In genomic region chr3:29440321-29441019, GRCh38 we compare ENCODE assay signal across 11 cellular contexts.
A peak's percentile ranks its signal among the peaks of the same experiment; 100 is the strongest.
DNase-seq lines count a peak whose midpoint lies in the region; ATAC-seq, FAIRE-seq and TF ChIP-seq lines count a peak whose summit lies in the region.
"Had no signal": no experiment of that assay in that cellular context is flagged by ENCODE, and none has a peak within 500 bp of the region (broad histone marks: within the 10 kb centered on the region; RNA-seq: fewer than 3 reads in every experiment).

No MANE protein-coding gene starts in this region.

- in situ Hi-C loops in astrocyte of the cerebellum (cut with HindIII; ENCODE audit: low sequenced_read_pairs), result no loop called here

- TF ChIP-seq CTCF in astrocyte of the cerebellum (IDR thresholded peaks at IDR 0.05; ENCODE audit: low read depth, low read length, missing control alignments) (no peak), type B pancreatic cell (conservative IDR thresholded peaks at IDR 0.05) (no peak), testis (IDR thresholded peaks at IDR 0.05) (no peak), D721Med (IDR thresholded peaks at IDR 0.05; ENCODE audit: insufficient read depth, missing control alignments) (no peak)

- FAIRE-seq in D721Med (lab: Jason Lieb, UNC), result no peak

- no peaks in the 10 kb centered on the region for H3K27me3 ChIP-seq in testis
- H3K27me3 ChIP-seq in effector memory CD4-positive, alpha-beta T cell (replicated peaks; ENCODE audit: control insufficient read depth, insufficient read depth, low read length, poor library complexity, severe bottlenecking), result no peaks in the 10 kb centered on the region
- H3K27me3 ChIP-seq: BLaER1 had no signal

- no peak for DNase-seq in activated T-cell treated with anti-CD3 and anti-CD28 coated beads, Interleukin-2, amount 50 U/mL, for 72 hours
- no peak for DNase-seq in activated T-cell treated with anti-CD3 and anti-CD28 coated beads, Interleukin-2, amount 50 U/mL, for 48 hours
- DNase-seq in astrocyte of the cerebellum (ENCODE audit: low read depth), result no peak
- no peak for DNase-seq in left lobe of liver (ENCODE audit: low spot score)
- no peak for DNase-seq in type B pancreatic cell (ENCODE audit: extremely low spot score, unreplicated experiment)
- DNase-seq in testis, result no peak
- DNase-seq in D721Med (ENCODE audit: insufficient read length, low spot score), result no peak
- DNase-seq in effector memory CD4-positive, alpha-beta T cell, result no peak
- DNase-seq: MM.1S; stimulated activated CD4-positive, alpha-beta T cell treated with anti-CD3 and anti-CD28 coated beads, Interleukin-4, amount 100 ng/mL, for 1 hour had no signal

- H3K4me3 Mint-ChIP-seq in activated T-cell treated with anti-CD3 and anti-CD28 coated beads, Interleukin-2, amount 50 U/mL, for 72 hours, result peak overlapping the region; percentile 13 to 39
- H3K4me3 Mint-ChIP-seq in type B pancreatic cell, result peak overlapping the region; percentile 87

- H3K27ac Mint-ChIP-seq in activated T-cell treated with anti-CD3 and anti-CD28 coated beads, Interleukin-2, amount 50 U/mL, for 72 hours, result no peak overlapping the region
- H3K27ac Mint-ChIP-seq in type B pancreatic cell, result peak overlapping the region; percentile 80

- H3K4me3 ChIP-seq in astrocyte of the cerebellum (ENCODE audit: low read depth, low read length) (peak overlapping the region; percentile 27), testis (no peak overlapping the region)
- H3K4me3 ChIP-seq in effector memory CD4-positive, alpha-beta T cell (ENCODE audit: insufficient read depth, low read depth, low read length, poor library complexity, severe bottlenecking), result no peak overlapping the region
- H3K4me3 ChIP-seq: BLaER1 had no signal

- H3K4me1 Mint-ChIP-seq in activated T-cell treated with anti-CD3 and anti-CD28 coated beads, Interleukin-2, amount 50 U/mL, for 72 hours (ENCODE audit: low read depth), result no peaks in the 10 kb centered on the region
- H3K4me1 Mint-ChIP-seq in type B pancreatic cell (ENCODE audit: unreplicated experiment), result peaks cover 20% of the 10 kb centered on the region

- no peak for ATAC-seq in activated T-cell treated with anti-CD3 and anti-CD28 coated beads, Interleukin-2, amount 50 U/mL, for 72 hours (replicated peaks in 1 of 2)
- peak; percentile 35 for ATAC-seq in left lobe of liver

- H3K9me3 Mint-ChIP-seq in activated T-cell treated with anti-CD3 and anti-CD28 coated beads, Interleukin-2, amount 50 U/mL, for 72 hours, result peaks cover 4 to 6% of the 10 kb centered on the region in 2 donors
- H3K9me3 Mint-ChIP-seq in type B pancreatic cell, result peaks cover 5% of the 10 kb centered on the region

- no peaks in the 10 kb centered on the region for H3K4me1 ChIP-seq in testis
- H3K4me1 ChIP-seq in effector memory CD4-positive, alpha-beta T cell (ENCODE audit: control insufficient read depth, insufficient read depth, low read length, poor library complexity, severe bottlenecking), result no peaks in the 10 kb centered on the region

- peak overlapping the region in 1 of 2 donors; percentile 10 for H3K27ac ChIP-seq in testis
- no peak overlapping the region for H3K27ac ChIP-seq in effector memory CD4-positive, alpha-beta T cell (ENCODE audit: insufficient read depth, low read length, poor library complexity, severe bottlenecking)
- H3K27ac ChIP-seq: BLaER1 had no signal

- 40 to 56% methylated on average over 11 of the region's 11 CpGs for WGBS in testis, 2 donors

- peaks cover 17% of the 10 kb centered on the region for H3K27me3 Mint-ChIP-seq in activated T-cell treated with anti-CD3 and anti-CD28 coated beads, Interleukin-2, amount 50 U/mL, for 72 hours (ENCODE audit: low read depth)
- H3K27me3 Mint-ChIP-seq in type B pancreatic cell, result peaks cover 4% of the 10 kb centered on the region

- no peak for TF ChIP-seq POLR2A in testis (IDR thresholded peaks at IDR 0.05)

- no peaks in the 10 kb centered on the region for H3K36me3 Mint-ChIP-seq in activated T-cell treated with anti-CD3 and anti-CD28 coated beads, Interleukin-2, amount 50 U/mL, for 72 hours (ENCODE audit: insufficient read depth in 2 of 2)
- H3K36me3 Mint-ChIP-seq in type B pancreatic cell, result peaks cover 13% of the 10 kb centered on the region

- intact Hi-C loops in testis (cut with DNase I; ENCODE audit: low total_unique reads), result no loop called here

- H3K36me3 ChIP-seq in testis (ENCODE audit: low read depth, missing control alignments), result no peaks in the 10 kb centered on the region
- no peaks in the 10 kb centered on the region for H3K36me3 ChIP-seq in effector memory CD4-positive, alpha-beta T cell (ENCODE audit: control insufficient read depth, insufficient read depth, low read length)
- H3K36me3 ChIP-seq: BLaER1 had no signal

- H3K9me3 ChIP-seq in testis, result no peaks in the 10 kb centered on the region
- H3K9me3 ChIP-seq in effector memory CD4-positive, alpha-beta T cell (ENCODE audit: control insufficient read depth, low read length), result no peaks in the 10 kb centered on the region
- H3K9me3 ChIP-seq: BLaER1 had no signal
